Comparison of ENCODE assay signal across 1 cellular context in the genomic region with DNA sequence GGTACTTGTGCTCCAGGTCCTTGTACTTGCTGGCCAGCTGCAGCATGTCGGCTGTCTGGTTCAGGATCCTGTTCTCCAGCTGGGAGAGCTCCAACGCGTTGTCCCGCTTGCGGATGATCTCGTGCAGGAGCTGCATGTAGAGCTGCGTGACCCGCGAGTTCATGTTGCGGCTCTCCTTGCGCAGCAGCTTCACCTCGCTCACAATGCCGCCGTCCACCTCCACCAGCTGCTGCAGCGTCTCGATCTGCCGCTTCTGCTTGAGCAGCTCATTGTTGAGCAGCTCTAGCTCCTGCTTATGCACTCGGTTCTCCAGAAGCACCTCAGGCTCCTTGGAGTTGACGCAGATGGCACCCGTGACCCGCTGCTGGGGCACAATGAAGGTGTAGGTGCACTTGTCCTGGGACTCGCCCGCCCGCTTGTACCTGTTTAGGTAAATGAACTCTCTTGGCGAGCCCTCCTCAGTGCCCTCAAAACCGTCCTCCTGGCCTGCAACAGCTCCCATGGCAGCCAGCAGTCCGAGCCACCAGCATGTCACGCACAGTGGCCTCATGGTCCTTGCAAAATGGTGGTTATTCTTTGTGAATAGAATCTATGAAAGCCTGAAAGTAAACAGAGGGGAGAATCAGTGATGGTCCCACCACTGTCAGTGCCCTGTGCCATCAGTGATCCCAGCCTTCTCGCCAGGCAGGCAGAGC.
TF ChIP-seq lines count a peak whose summit lies in the region.

No MANE protein-coding gene starts in this region.

TF ChIP-seq in H1, 55 proteins besides CTCF, POLR2A, EP300 and RAD21:
- TF ChIP-seq SAP30 (IDR thresholded peaks at IDR 0.05; ENCODE audit: insufficient read depth, insufficient replicate concordance, low read length) (no peak), KDM4A (IDR thresholded peaks at IDR 0.05; ENCODE audit: low read depth, low read length, severe bottlenecking) (no peak), NRF1 (IDR thresholded peaks at IDR 0.05; ENCODE audit: low read depth, low read length) (no peak), POU5F1 (IDR thresholded peaks at IDR 0.05; ENCODE audit: low read depth, low read length) (no peak), EZH2 (IDR thresholded peaks at IDR 0.05; ENCODE audit: low read depth, low read length, severe bottlenecking) (no peak), SP2 (IDR thresholded peaks at IDR 0.05; ENCODE audit: low read length) (no peak), CHD1 (IDR thresholded peaks at IDR 0.05; ENCODE audit: low read depth, low read length) (no peak), PHF8 (conservative IDR thresholded peaks at IDR 0.05; ENCODE audit: low read depth, low read length) (no peak), SP4 (IDR thresholded peaks at IDR 0.05; ENCODE audit: low read length) (no peak), SRF (IDR thresholded peaks at IDR 0.05; ENCODE audit: low read depth, low read length) (no peak), CBX5 (IDR thresholded peaks at IDR 0.05; ENCODE audit: low read depth, low read length) (no peak), GABPA (IDR thresholded peaks at IDR 0.05; ENCODE audit: borderline replicate concordance, insufficient read depth, low read length) (no peak), TAF7 (optimal IDR thresholded peaks at IDR 0.05; ENCODE audit: borderline replicate concordance, low read depth, low read length) (no peak), POLR2AphosphoS5 (IDR thresholded peaks at IDR 0.05; ENCODE audit: low read depth, low read length) (no peak), EGR1 (IDR thresholded peaks at IDR 0.05; ENCODE audit: borderline replicate concordance, low read depth, low read length) (no peak), CTBP2 (IDR thresholded peaks at IDR 0.05; ENCODE audit: borderline replicate concordance, insufficient read depth, insufficient read length, low read length) (no peak)
- TF ChIP-seq, protein P1, sequence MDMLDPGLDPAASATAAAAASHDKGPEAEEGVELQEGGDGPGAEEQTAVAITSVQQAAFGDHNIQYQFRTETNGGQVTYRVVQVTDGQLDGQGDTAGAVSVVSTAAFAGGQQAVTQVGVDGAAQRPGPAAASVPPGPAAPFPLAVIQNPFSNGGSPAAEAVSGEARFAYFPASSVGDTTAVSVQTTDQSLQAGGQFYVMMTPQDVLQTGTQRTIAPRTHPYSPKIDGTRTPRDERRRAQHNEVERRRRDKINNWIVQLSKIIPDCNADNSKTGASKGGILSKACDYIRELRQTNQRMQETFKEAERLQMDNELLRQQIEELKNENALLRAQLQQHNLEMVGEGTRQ (IDR thresholded peaks at IDR 0.05; ENCODE audit: low read length), result no peak
- TF ChIP-seq, protein P2, sequence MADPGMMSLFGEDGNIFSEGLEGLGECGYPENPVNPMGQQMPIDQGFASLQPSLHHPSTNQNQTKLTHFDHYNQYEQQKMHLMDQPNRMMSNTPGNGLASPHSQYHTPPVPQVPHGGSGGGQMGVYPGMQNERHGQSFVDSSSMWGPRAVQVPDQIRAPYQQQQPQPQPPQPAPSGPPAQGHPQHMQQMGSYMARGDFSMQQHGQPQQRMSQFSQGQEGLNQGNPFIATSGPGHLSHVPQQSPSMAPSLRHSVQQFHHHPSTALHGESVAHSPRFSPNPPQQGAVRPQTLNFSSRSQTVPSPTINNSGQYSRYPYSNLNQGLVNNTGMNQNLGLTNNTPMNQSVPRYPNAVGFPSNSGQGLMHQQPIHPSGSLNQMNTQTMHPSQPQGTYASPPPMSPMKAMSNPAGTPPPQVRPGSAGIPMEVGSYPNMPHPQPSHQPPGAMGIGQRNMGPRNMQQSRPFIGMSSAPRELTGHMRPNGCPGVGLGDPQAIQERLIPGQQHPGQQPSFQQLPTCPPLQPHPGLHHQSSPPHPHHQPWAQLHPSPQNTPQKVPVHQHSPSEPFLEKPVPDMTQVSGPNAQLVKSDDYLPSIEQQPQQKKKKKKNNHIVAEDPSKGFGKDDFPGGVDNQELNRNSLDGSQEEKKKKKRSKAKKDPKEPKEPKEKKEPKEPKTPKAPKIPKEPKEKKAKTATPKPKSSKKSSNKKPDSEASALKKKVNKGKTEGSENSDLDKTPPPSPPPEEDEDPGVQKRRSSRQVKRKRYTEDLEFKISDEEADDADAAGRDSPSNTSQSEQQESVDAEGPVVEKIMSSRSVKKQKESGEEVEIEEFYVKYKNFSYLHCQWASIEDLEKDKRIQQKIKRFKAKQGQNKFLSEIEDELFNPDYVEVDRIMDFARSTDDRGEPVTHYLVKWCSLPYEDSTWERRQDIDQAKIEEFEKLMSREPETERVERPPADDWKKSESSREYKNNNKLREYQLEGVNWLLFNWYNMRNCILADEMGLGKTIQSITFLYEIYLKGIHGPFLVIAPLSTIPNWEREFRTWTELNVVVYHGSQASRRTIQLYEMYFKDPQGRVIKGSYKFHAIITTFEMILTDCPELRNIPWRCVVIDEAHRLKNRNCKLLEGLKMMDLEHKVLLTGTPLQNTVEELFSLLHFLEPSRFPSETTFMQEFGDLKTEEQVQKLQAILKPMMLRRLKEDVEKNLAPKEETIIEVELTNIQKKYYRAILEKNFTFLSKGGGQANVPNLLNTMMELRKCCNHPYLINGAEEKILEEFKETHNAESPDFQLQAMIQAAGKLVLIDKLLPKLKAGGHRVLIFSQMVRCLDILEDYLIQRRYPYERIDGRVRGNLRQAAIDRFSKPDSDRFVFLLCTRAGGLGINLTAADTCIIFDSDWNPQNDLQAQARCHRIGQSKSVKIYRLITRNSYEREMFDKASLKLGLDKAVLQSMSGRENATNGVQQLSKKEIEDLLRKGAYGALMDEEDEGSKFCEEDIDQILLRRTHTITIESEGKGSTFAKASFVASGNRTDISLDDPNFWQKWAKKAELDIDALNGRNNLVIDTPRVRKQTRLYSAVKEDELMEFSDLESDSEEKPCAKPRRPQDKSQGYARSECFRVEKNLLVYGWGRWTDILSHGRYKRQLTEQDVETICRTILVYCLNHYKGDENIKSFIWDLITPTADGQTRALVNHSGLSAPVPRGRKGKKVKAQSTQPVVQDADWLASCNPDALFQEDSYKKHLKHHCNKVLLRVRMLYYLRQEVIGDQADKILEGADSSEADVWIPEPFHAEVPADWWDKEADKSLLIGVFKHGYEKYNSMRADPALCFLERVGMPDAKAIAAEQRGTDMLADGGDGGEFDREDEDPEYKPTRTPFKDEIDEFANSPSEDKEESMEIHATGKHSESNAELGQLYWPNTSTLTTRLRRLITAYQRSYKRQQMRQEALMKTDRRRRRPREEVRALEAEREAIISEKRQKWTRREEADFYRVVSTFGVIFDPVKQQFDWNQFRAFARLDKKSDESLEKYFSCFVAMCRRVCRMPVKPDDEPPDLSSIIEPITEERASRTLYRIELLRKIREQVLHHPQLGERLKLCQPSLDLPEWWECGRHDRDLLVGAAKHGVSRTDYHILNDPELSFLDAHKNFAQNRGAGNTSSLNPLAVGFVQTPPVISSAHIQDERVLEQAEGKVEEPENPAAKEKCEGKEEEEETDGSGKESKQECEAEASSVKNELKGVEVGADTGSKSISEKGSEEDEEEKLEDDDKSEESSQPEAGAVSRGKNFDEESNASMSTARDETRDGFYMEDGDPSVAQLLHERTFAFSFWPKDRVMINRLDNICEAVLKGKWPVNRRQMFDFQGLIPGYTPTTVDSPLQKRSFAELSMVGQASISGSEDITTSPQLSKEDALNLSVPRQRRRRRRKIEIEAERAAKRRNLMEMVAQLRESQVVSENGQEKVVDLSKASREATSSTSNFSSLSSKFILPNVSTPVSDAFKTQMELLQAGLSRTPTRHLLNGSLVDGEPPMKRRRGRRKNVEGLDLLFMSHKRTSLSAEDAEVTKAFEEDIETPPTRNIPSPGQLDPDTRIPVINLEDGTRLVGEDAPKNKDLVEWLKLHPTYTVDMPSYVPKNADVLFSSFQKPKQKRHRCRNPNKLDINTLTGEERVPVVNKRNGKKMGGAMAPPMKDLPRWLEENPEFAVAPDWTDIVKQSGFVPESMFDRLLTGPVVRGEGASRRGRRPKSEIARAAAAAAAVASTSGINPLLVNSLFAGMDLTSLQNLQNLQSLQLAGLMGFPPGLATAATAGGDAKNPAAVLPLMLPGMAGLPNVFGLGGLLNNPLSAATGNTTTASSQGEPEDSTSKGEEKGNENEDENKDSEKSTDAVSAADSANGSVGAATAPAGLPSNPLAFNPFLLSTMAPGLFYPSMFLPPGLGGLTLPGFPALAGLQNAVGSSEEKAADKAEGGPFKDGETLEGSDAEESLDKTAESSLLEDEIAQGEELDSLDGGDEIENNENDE (IDR thresholded peaks at IDR 0.05; ENCODE audit: insufficient replicate concordance, low read length), result no peak
